In the genomic region with DNA sequence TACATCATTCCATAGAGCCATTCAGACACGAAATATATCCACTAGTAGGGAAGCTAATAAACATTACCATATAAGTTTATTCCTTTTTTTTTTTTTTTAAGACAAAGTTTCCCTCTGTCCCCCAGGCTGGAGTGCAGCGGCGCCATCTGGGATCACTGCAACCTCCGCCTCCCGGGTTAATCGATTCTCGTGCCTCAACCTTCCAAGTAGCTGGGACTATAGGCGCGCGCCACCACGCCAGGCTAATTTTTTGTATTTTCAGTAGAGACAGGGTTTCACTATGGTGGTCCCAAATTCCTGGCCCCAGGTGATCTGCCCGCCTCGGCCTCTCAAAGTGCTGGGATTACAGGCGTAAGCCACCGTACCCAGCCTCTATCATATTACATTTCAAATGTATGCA, we compare ENCODE assay signal across 12 cellular contexts. TPM values are rescaled to one million over a fixed set of nuclear protein-coding genes. Genes with fewer than 3 reads are reported as not detected.
DNase-seq lines count a peak whose midpoint lies in the region; ATAC-seq and TF ChIP-seq lines count a peak whose summit lies in the region.
"Had no signal": no experiment of that assay in that cellular context is flagged by ENCODE, and none has a peak within 500 bp of the region (broad histone marks: within the 10 kb centered on the region; RNA-seq: fewer than 3 reads in every experiment).

No MANE protein-coding gene starts in this region.

- peaks cover 7% of the 10 kb centered on the region for H3K9me3 ChIP-seq in mammary epithelial cell (replicated peaks; ENCODE audit: insufficient read depth, low read length)
- H3K9me3 ChIP-seq: SK-N-SH had no signal

- peaks cover 4% of the 10 kb centered on the region for H3K4me1 ChIP-seq in mammary epithelial cell (ENCODE audit: insufficient read depth, low read length)
- H3K4me1 ChIP-seq in mesendoderm (ENCODE audit: control insufficient read depth, low read depth, low read length), result peaks cover 7% of the 10 kb centered on the region
- H3K4me1 ChIP-seq: stomach had no signal

- in situ Hi-C loops in mammary epithelial cell (cut with MboI; ENCODE audit: low sequenced_read_pairs in 2 of 2), result no loop called here

- peak overlapping the region; percentile 88 for H2AFZ ChIP-seq in mammary epithelial cell (ENCODE audit: low read depth, low read length)

- CTCF ChIA-PET in mammary epithelial cell (lab: Charles Lee; ENCODE audit: low non-redundant PET), result no interaction called here

- H3K79me1 ChIP-seq in mesendoderm (ENCODE audit: low read length), result peaks cover 27% of the 10 kb centered on the region

- 19% methylated on average over 14 of the region's 15 CpGs for WGBS in mammary epithelial cell (ENCODE audit: low coverage, missing lambda C conversion rate)
- WGBS in mesendoderm (ENCODE audit: extremely low coverage, insufficient coverage, low lambda C conversion rate), result no CpG with 5 or more reads among the region's 15 CpGs

- H3K9me3 Mint-ChIP-seq in activated T-cell treated with anti-CD3 and anti-CD28 coated beads, Interleukin-2, amount 50 U/mL, for 72 hours, result peaks cover 20 to 27% of the 10 kb centered on the region in 2 donors
- peaks cover 56 to 75% of the 10 kb centered on the region in 2 donors for H3K9me3 Mint-ChIP-seq in stimulated activated naive CD8-positive, alpha-beta T cell treated with anti-CD3 and anti-CD28 coated beads, Interleukin-15, amount 100 ng/mL, for 72 hours

- H2BK15ac ChIP-seq in mesendoderm (replicated peaks; ENCODE audit: low read depth), result no peak overlapping the region

- H3K4me3 Mint-ChIP-seq in activated T-cell treated with anti-CD3 and anti-CD28 coated beads, Interleukin-2, amount 50 U/mL, for 72 hours, result peak overlapping the region; percentile 87 to 91
- H3K4me3 Mint-ChIP-seq in stimulated activated naive CD8-positive, alpha-beta T cell treated with anti-CD3 and anti-CD28 coated beads, Interleukin-15, amount 100 ng/mL, for 72 hours, result peak overlapping the region; percentile 84 to 86

- H3K27ac ChIP-seq in mammary epithelial cell (ENCODE audit: insufficient read depth, low read depth, low read length) (no peak overlapping the region), mesendoderm (ENCODE audit: low read depth, low read length) (no peak overlapping the region), substantia nigra (ENCODE audit: low read depth, low read length, poor library complexity, severe bottlenecking) (no peak overlapping the region)

- DNase-seq in activated T-cell treated with anti-CD3 and anti-CD28 coated beads, Interleukin-2, amount 50 U/mL, for 72 hours, result no peak
- DNase-seq in activated T-cell treated with anti-CD3 and anti-CD28 coated beads, Interleukin-2, amount 50 U/mL, for 1 hour, result no peak
- DNase-seq in mammary epithelial cell, result no peak
- peak; percentile 28 for DNase-seq in mesendoderm
- DNase-seq in stimulated activated naive CD8-positive, alpha-beta T cell treated with anti-CD3 and anti-CD28 coated beads, Interleukin-15, amount 100 ng/mL, for 72 hours, result no peak
- no peak for DNase-seq in NCI-H524 (lab: John Stamatoyannopoulos, UW)
- no peak for DNase-seq in NCI-H1105 (lab: John Stamatoyannopoulos, UW)
- DNase-seq in substantia nigra (lab: John Stamatoyannopoulos, UW), result no peak
- DNase-seq: SK-N-SH, stomach had no signal

- H3K4me1 Mint-ChIP-seq in activated T-cell treated with anti-CD3 and anti-CD28 coated beads, Interleukin-2, amount 50 U/mL, for 72 hours (ENCODE audit: low read depth), result peaks cover 24% of the 10 kb centered on the region
- peaks cover 13% of the 10 kb centered on the region for H3K4me1 Mint-ChIP-seq in stimulated activated naive CD8-positive, alpha-beta T cell treated with anti-CD3 and anti-CD28 coated beads, Interleukin-15, amount 100 ng/mL, for 72 hours

- peak overlapping the region; percentile 93 for H3K56ac ChIP-seq in mesendoderm (ENCODE audit: low read length)

- no peak for ATAC-seq in activated T-cell treated with anti-CD3 and anti-CD28 coated beads, Interleukin-2, amount 50 U/mL, for 72 hours (replicated peaks in 1 of 2)
- ATAC-seq in stimulated activated naive CD8-positive, alpha-beta T cell treated with anti-CD3 and anti-CD28 coated beads, Interleukin-15, amount 100 ng/mL, for 72 hours, result no peak

- no peaks in the 10 kb centered on the region for H3K79me2 ChIP-seq in mammary epithelial cell (ENCODE audit: insufficient read depth, low read length)
- H3K79me2 ChIP-seq in mesendoderm (ENCODE audit: control insufficient read depth, insufficient read depth, low read length), result peaks cover 34% of the 10 kb centered on the region

- H4K20me1 ChIP-seq in mammary epithelial cell (ENCODE audit: insufficient read depth, low read length), result no peaks in the 10 kb centered on the region

- no peak overlapping the region for H4K8ac ChIP-seq in mesendoderm (ENCODE audit: low read depth, low read length)

- H3K23ac ChIP-seq in mesendoderm (ENCODE audit: low read length), result no peak overlapping the region

- no peak overlapping the region for H3K9ac ChIP-seq in mammary epithelial cell (ENCODE audit: insufficient read depth, low read length)
- peak overlapping the region; percentile 80 for H3K9ac ChIP-seq in mesendoderm (ENCODE audit: low read length)
- H3K9ac ChIP-seq: SK-N-SH had no signal

- H3K4me2 ChIP-seq in mammary epithelial cell (ENCODE audit: insufficient read depth, low read depth, low read length), result peak overlapping the region; percentile 82
- peak overlapping the region; percentile 98 for H3K4me2 ChIP-seq in mesendoderm (ENCODE audit: low read length)
- H3K4me2 ChIP-seq: SK-N-SH had no signal

- dilution Hi-C loops in mammary epithelial cell (cut with HindIII; ENCODE audit: low sequenced_read_pairs), result no loop called here

- H3K4me3 ChIP-seq in mammary epithelial cell (replicated peaks in 1 of 3; ENCODE audit: insufficient read depth in 1 of 3, low read depth in 2 of 3, low read length in 3 of 3) (peak overlapping the region in 1 of 3 experiments; percentile 29), mesendoderm (ENCODE audit: low read length) (no peak overlapping the region)

- intact Hi-C loops in mammary epithelial cell (cut with micrococcal nuclease), result no loop called here

- no peak overlapping the region for H2AK5ac ChIP-seq in mesendoderm (ENCODE audit: low read length)

- no peak for TF ChIP-seq CTCF in mammary epithelial cell (conservative IDR thresholded peaks at IDR 0.05 in 1 of 2, IDR thresholded peaks at IDR 0.05 in 1 of 2; ENCODE audit: extremely low read depth in 1 of 2, insufficient read depth in 1 of 2, low read depth in 1 of 2, low read length in 2 of 2)

- H3K36me3 ChIP-seq in mammary epithelial cell (ENCODE audit: insufficient read depth, low read length) (no peaks in the 10 kb centered on the region), mesendoderm (ENCODE audit: control insufficient read depth, insufficient read depth, low read length) (no peaks in the 10 kb centered on the region)

- H3K27me3 ChIP-seq in mammary epithelial cell (ENCODE audit: insufficient read depth, low read length) (no peaks in the 10 kb centered on the region), mesendoderm (ENCODE audit: insufficient read depth, low read length, poor library complexity) (no peaks in the 10 kb centered on the region)
- H3K27me3 ChIP-seq: body of pancreas, stomach had no signal

- H2BK120ac ChIP-seq in mesendoderm (ENCODE audit: low read depth, low read length), result no peak overlapping the region

- no peaks in the 10 kb centered on the region for H3K27me3 Mint-ChIP-seq in activated T-cell treated with anti-CD3 and anti-CD28 coated beads, Interleukin-2, amount 50 U/mL, for 72 hours (ENCODE audit: low read depth)
- peaks cover 15% of the 10 kb centered on the region for H3K27me3 Mint-ChIP-seq in stimulated activated naive CD8-positive, alpha-beta T cell treated with anti-CD3 and anti-CD28 coated beads, Interleukin-15, amount 100 ng/mL, for 72 hours

- H3K36me3 Mint-ChIP-seq in activated T-cell treated with anti-CD3 and anti-CD28 coated beads, Interleukin-2, amount 50 U/mL, for 72 hours (ENCODE audit: insufficient read depth in 2 of 2), result peaks cover 43 to 57% of the 10 kb centered on the region in 2 donors

- BruUV-seq in mammary epithelial cell (replicated peaks; lab: Mats Ljungman, UMichigan), result no TSS peak

- no peak overlapping the region for H3K18ac ChIP-seq in mesendoderm (ENCODE audit: low read length)

- H3K27ac Mint-ChIP-seq in activated T-cell treated with anti-CD3 and anti-CD28 coated beads, Interleukin-2, amount 50 U/mL, for 72 hours, result peak overlapping the region; percentile 68
- no peak overlapping the region for H3K27ac Mint-ChIP-seq in stimulated activated naive CD8-positive, alpha-beta T cell treated with anti-CD3 and anti-CD28 coated beads, Interleukin-15, amount 100 ng/mL, for 72 hours

- no peak overlapping the region for H2BK5ac ChIP-seq in mesendoderm (ENCODE audit: low read length)

- H4K5ac ChIP-seq in mesendoderm (ENCODE audit: low read length), result peak overlapping the region; percentile 47

- H3K4ac ChIP-seq in mesendoderm (ENCODE audit: low read depth, low read length), result no peak overlapping the region

RNA-seq across cellular contexts. Expression of gene ZNF154, which starts 0.6 kb away (rescaled TPM):
- total RNA-seq in activated T-cell treated with anti-CD3 and anti-CD28 coated beads, Interleukin-2, amount 50 U/mL, for 72 hours, result 1 to 10 TPM; 4.3 to 5.3 TPM
- total RNA-seq in mammary epithelial cell, result 1 to 10 TPM in 1 of 2 donors, under 1 TPM in 1; 0.42 to 9.0 TPM
- polyA plus RNA-seq in mammary epithelial cell, result 0.70 TPM
- not detected for polyA minus RNA-seq in mammary epithelial cell
- 5.9 TPM for polyA plus RNA-seq in mesendoderm (2013, experiment 1 of 2)
- polyA plus RNA-seq in mesendoderm (2013, experiment 2 of 2), result 5.8 TPM
- total RNA-seq: Daoy had no signal
- polyA plus RNA-seq: SK-N-SH had no signal

RNA-seq across cellular contexts. Expression of gene ZNF671, which starts 17.8 kb away (rescaled TPM):
- total RNA-seq in activated T-cell treated with anti-CD3 and anti-CD28 coated beads, Interleukin-2, amount 50 U/mL, for 72 hours, result 10 to 100 TPM; 14.3 to 20.1 TPM
- 1 to 10 TPM; 3.3 to 6.7 TPM for total RNA-seq in mammary epithelial cell
- polyA plus RNA-seq in mammary epithelial cell, result 2.7 TPM
- polyA minus RNA-seq in mammary epithelial cell, result 2.7 TPM
- polyA plus RNA-seq in mesendoderm (2013, experiment 1 of 2), result 2.4 TPM
- 2.5 TPM for polyA plus RNA-seq in mesendoderm (2013, experiment 2 of 2)
- polyA plus RNA-seq: SK-N-SH had no signal

RNA-seq across cellular contexts. Expression of gene ZNF551, which starts 27.8 kb away (rescaled TPM):
- 10 to 100 TPM in 1 of 2 donors, 1 to 10 TPM in 1; 7.3 to 12.2 TPM for total RNA-seq in activated T-cell treated with anti-CD3 and anti-CD28 coated beads, Interleukin-2, amount 50 U/mL, for 72 hours
- total RNA-seq in mammary epithelial cell, result 1 to 10 TPM; 8.5 to 9.2 TPM
- 7.9 TPM for polyA plus RNA-seq in mammary epithelial cell
- polyA minus RNA-seq in mammary epithelial cell, result 1.6 TPM
- 13.2 TPM for polyA plus RNA-seq in mesendoderm (2013, experiment 1 of 2)
- polyA plus RNA-seq in mesendoderm (2013, experiment 2 of 2), result 13.3 TPM

RNA-seq across cellular contexts. Expression of gene ZNF776, which starts 37.0 kb away (rescaled TPM):
- 10 to 100 TPM; 13.4 to 14.1 TPM for total RNA-seq in activated T-cell treated with anti-CD3 and anti-CD28 coated beads, Interleukin-2, amount 50 U/mL, for 72 hours
- 10 to 100 TPM in 1 of 2 donors, 1 to 10 TPM in 1; 7.7 to 13.0 TPM for total RNA-seq in mammary epithelial cell
- 2.8 TPM for polyA plus RNA-seq in mammary epithelial cell
- polyA minus RNA-seq in mammary epithelial cell, result 28.2 TPM
- 7.4 TPM for polyA plus RNA-seq in mesendoderm (2013, experiment 1 of 2)
- polyA plus RNA-seq in mesendoderm (2013, experiment 2 of 2), result 7.2 TPM

RNA-seq across cellular contexts. Expression of gene ZSCAN4, which starts 40.9 kb away (rescaled TPM):
- total RNA-seq in activated T-cell treated with anti-CD3 and anti-CD28 coated beads, Interleukin-2, amount 50 U/mL, for 72 hours, result not detected
- not detected for total RNA-seq in mammary epithelial cell
- 0.12 TPM for polyA plus RNA-seq in mammary epithelial cell
- not detected for polyA minus RNA-seq in mammary epithelial cell
- polyA plus RNA-seq in mesendoderm (2013, experiment 1 of 2), result not detected
- not detected for polyA plus RNA-seq in mesendoderm (2013, experiment 2 of 2)
- total RNA-seq: body of pancreas, Daoy had no signal
- polyA plus RNA-seq: SK-N-SH had no signal
